In genomic region chr13:52695856-52696255, GRCh38 we compare ENCODE assay signal across 10 cellular contexts. TPM values are rescaled to one million over a fixed set of nuclear protein-coding genes. Genes with fewer than 3 reads are reported as not detected.
DNase-seq lines count a peak whose midpoint lies in the region; ATAC-seq and TF ChIP-seq lines count a peak whose summit lies in the region.
"Had no signal": no experiment of that assay in that cellular context is flagged by ENCODE, and none has a peak within 500 bp of the region (broad histone marks: within the 10 kb centered on the region; RNA-seq: fewer than 3 reads in every experiment).

No MANE protein-coding gene starts in this region.

- H3K27ac ChIP-seq in HL-60 (replicated peaks) (no peak overlapping the region), brain microvascular endothelial cell (no peak overlapping the region), ascending aorta (no peak overlapping the region), endodermal cell (ENCODE audit: low read depth, low read length) (no peak overlapping the region)

- TF ChIP-seq CTCF in AG09309 (IDR thresholded peaks at IDR 0.05; ENCODE audit: control insufficient read depth, insufficient read depth, low read depth, low read length, missing control alignments) (no peak), HL-60 (IDR thresholded peaks at IDR 0.05; ENCODE audit: insufficient read depth, low read length) (no peak), brain microvascular endothelial cell (IDR thresholded peaks at IDR 0.05; ENCODE audit: low read depth, low read length, missing control alignments) (no peak), ascending aorta (IDR thresholded peaks at IDR 0.05) (no peak), endodermal cell (conservative IDR thresholded peaks at IDR 0.05) (no peak)

- H3K4me3 ChIP-seq in AG09309 (ENCODE audit: control insufficient read depth, low read depth, low read length): no peak overlapping the region
- H3K4me3 ChIP-seq in HL-60 (replicated peaks; ENCODE audit: insufficient read depth, low read length): no peak overlapping the region
- H3K4me3 ChIP-seq in brain microvascular endothelial cell (ENCODE audit: low read depth, low read length): no peak overlapping the region
- H3K4me3 ChIP-seq in ascending aorta: no peak overlapping the region
- H3K4me3 ChIP-seq in endodermal cell (ENCODE audit: low read length): no peak overlapping the region

- DNase-seq in AG09309 (ENCODE audit: low read depth) (peak; percentile 18), HL-60 (ENCODE audit: low read depth in 1 of 2, low spot score in 1 of 2) (peak; percentile 11 to 82), brain microvascular endothelial cell (peak; percentile 27), ascending aorta (ENCODE audit: low spot score in 2 of 2) (no peak), NCI-H2196 treated with DMSO at 0.1 percent for 48 hours (lab: John Stamatoyannopoulos, UW; ENCODE audit: unreplicated experiment) (no peak), endodermal cell (no peak), middle frontal gyrus (ENCODE audit: extremely low spot score, low spot score) (no peak)
- DNase-seq: NCI-H748 treated with DMSO at 0.1 percent for 48 hours had no signal

- H3K4me3 Mint-ChIP-seq in endodermal cell: no peak overlapping the region

- H3K4me1 ChIP-seq in ascending aorta (no peaks in the 10 kb centered on the region), endodermal cell (ENCODE audit: control insufficient read depth, insufficient read depth, low read length) (no peaks in the 10 kb centered on the region)

- peak; percentile 77 for ATAC-seq in GM18520 (IDR thresholded peaks at IDR 0.05; ENCODE audit: unreplicated experiment)

- H3K36me3 Mint-ChIP-seq in endodermal cell (ENCODE audit: low read depth): peaks cover 24% of the 10 kb centered on the region

- H3K27me3 ChIP-seq in HL-60 (ENCODE audit: insufficient read depth, poor library complexity, severe bottlenecking): no peaks in the 10 kb centered on the region
- no peaks in the 10 kb centered on the region for H3K27me3 ChIP-seq in brain microvascular endothelial cell (replicated peaks)
- H3K27me3 ChIP-seq in ascending aorta: no peaks in the 10 kb centered on the region
- no peaks in the 10 kb centered on the region for H3K27me3 ChIP-seq in endodermal cell (ENCODE audit: control insufficient read depth, insufficient read depth, low read length, poor library complexity, severe bottlenecking)

- H3K9me3 Mint-ChIP-seq in endodermal cell: no peaks in the 10 kb centered on the region

- no peaks in the 10 kb centered on the region for H3K27me3 Mint-ChIP-seq in endodermal cell (ENCODE audit: insufficient read depth)

- in situ Hi-C loops in brain microvascular endothelial cell (cut with HindIII; ENCODE audit: low pct_ligation_motif_present, low sequenced_read_pairs): no loop called here

- H3K4me1 Mint-ChIP-seq in endodermal cell: no peaks in the 10 kb centered on the region

- WGBS in endodermal cell (ENCODE audit: insufficient coverage in 1 of 2, insufficient read length in 1 of 2), 2 experiments: 95 to 100% methylated on average over 3 of the region's 3 CpGs

- intact Hi-C loops in ascending aorta (cut with DNase I): no loop called here

- H3K36me3 ChIP-seq in brain microvascular endothelial cell (replicated peaks) (no peaks in the 10 kb centered on the region), ascending aorta (peaks cover 1 to 19% of the 10 kb centered on the region in 2 donors), endodermal cell (ENCODE audit: control insufficient read depth, insufficient read depth, low read length) (peaks cover 16% of the 10 kb centered on the region)

- no peak overlapping the region for H3K9ac ChIP-seq in endodermal cell (ENCODE audit: extremely low read depth, low read length, poor library complexity, severe bottlenecking)

- H3K27ac Mint-ChIP-seq in endodermal cell: no peak overlapping the region

- no peaks in the 10 kb centered on the region for H3K9me3 ChIP-seq in ascending aorta
- no peaks in the 10 kb centered on the region for H3K9me3 ChIP-seq in endodermal cell (ENCODE audit: control insufficient read depth, low read length)

RNA-seq across cellular contexts. Expression of gene SUGT1, which starts 43.2 kb away (rescaled TPM):
- total RNA-seq in ascending aorta: 8.8 TPM
- total RNA-seq in endodermal cell: 10 to 100 TPM; 73.3 to 85.8 TPM
- polyA plus RNA-seq in endodermal cell (2013, experiment 1 of 2): 61.4 TPM
- polyA plus RNA-seq in endodermal cell (2013, experiment 2 of 2): 56.8 TPM

RNA-seq across cellular contexts. Expression of gene CNMD, which starts 43.8 kb away (rescaled TPM):
- not detected for total RNA-seq in ascending aorta
- 1 to 10 TPM; 1.2 to 3.3 TPM for total RNA-seq in endodermal cell
- polyA plus RNA-seq in endodermal cell (2013, experiment 1 of 2): 6.7 TPM
- 4.9 TPM for polyA plus RNA-seq in endodermal cell (2013, experiment 2 of 2)
- total RNA-seq: ureter had no signal

RNA-seq across cellular contexts. Expression of gene HNRNPA1L2, which starts 53.6 kb away (rescaled TPM):
- 0.32 TPM for total RNA-seq in ascending aorta
- total RNA-seq in endodermal cell: 1 to 10 TPM; 8.0 to 9.3 TPM
- polyA plus RNA-seq in endodermal cell (2013, experiment 1 of 2): 14.0 TPM
- polyA plus RNA-seq in endodermal cell (2013, experiment 2 of 2): 11.4 TPM

Comparison
In these comparisons a context has a peak if more than half of its experiments do, and no peak if none do; other contexts are left out.
1. DNase-seq: peak in AG09309 (single experiment), HL-60 (2 of 2) and brain microvascular endothelial cell (single experiment); none in ascending aorta (0 of 2), NCI-H2196 treated with DMSO at 0.1 percent for 48 hours (single experiment), endodermal cell (single experiment) and middle frontal gyrus (single experiment).